In the genomic region with DNA sequence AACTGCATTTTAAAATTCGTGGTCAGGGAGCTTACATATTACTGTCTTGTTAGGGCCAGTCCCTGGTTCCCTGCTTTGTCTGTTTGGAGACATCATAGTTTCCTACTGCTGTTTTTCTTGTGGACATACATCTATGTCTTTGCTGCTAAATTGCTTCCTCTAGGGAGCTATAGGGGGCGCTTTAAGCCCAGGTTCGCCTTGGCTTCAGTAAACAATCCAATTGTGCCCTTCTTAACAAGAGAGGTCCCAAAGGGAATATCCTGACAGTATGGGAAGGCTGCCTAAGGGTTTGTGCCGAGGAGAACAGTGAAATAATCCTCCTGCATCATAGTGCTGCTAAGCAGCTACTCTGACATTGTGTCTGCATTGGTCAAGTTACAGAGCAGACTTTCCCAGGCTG, we compare ENCODE assay signal across 8 cellular contexts.
DNase-seq lines count a peak whose midpoint lies in the region; ATAC-seq and TF ChIP-seq lines count a peak whose summit lies in the region.

No MANE protein-coding gene starts in this region.

- H3K36me3 ChIP-seq in SK-N-MC (ENCODE audit: insufficient read depth, low read length) (no peaks in the 10 kb centered on the region), ascending aorta (no peaks in the 10 kb centered on the region)

- H3K27me3 Mint-ChIP-seq in activated T-cell treated with anti-CD3 and anti-CD28 coated beads, Interleukin-2, amount 50 U/mL, for 72 hours (ENCODE audit: low read depth) = no peaks in the 10 kb centered on the region

- H3K9me3 ChIP-seq in SK-N-MC (ENCODE audit: low read depth, low read length) (no peaks in the 10 kb centered on the region), ascending aorta (no peaks in the 10 kb centered on the region)

- no peaks in the 10 kb centered on the region for H3K4me1 Mint-ChIP-seq in activated T-cell treated with anti-CD3 and anti-CD28 coated beads, Interleukin-2, amount 50 U/mL, for 72 hours (ENCODE audit: low read depth)

- peak; percentile 53; the same call in 2 of the 3 replicates for TF ChIP-seq CTCF in GM12872 (IDR thresholded peaks at IDR 0.05; ENCODE audit: insufficient read depth, low read depth, low read length)
- no peak for TF ChIP-seq CTCF in ascending aorta (IDR thresholded peaks at IDR 0.05)

- no peak for ATAC-seq in HG03039 (IDR thresholded peaks at IDR 0.05; ENCODE audit: unreplicated experiment)
- ATAC-seq in activated T-cell treated with anti-CD3 and anti-CD28 coated beads, Interleukin-2, amount 50 U/mL, for 72 hours (replicated peaks in 1 of 2) = no peak

- H3K27ac ChIP-seq in SK-N-MC (no peak overlapping the region), ascending aorta (no peak overlapping the region)

- H3K4me3 Mint-ChIP-seq in activated T-cell treated with anti-CD3 and anti-CD28 coated beads, Interleukin-2, amount 50 U/mL, for 72 hours = no peak overlapping the region

- no peak overlapping the region for H3K4me3 ChIP-seq in SK-N-MC
- H3K4me3 ChIP-seq in ascending aorta = no peak overlapping the region

- H3K9ac ChIP-seq in SK-N-MC (ENCODE audit: insufficient read length) = no peak overlapping the region

- intact Hi-C loops in ascending aorta (cut with DNase I) = no loop called here

- no peaks in the 10 kb centered on the region for H3K4me1 ChIP-seq in ascending aorta

- peaks cover 0 to 3% of the 10 kb centered on the region in 2 donors for H3K36me3 Mint-ChIP-seq in activated T-cell treated with anti-CD3 and anti-CD28 coated beads, Interleukin-2, amount 50 U/mL, for 72 hours (ENCODE audit: insufficient read depth in 2 of 2)

- H3K9me3 Mint-ChIP-seq in activated T-cell treated with anti-CD3 and anti-CD28 coated beads, Interleukin-2, amount 50 U/mL, for 72 hours = peaks cover 2 to 8% of the 10 kb centered on the region in 2 donors

- in situ Hi-C loops in KBM-7 (cut with MboI; ENCODE audit: low pct_unique_long_range_greater_than_20kb, low sequenced_read_pairs) = no loop called here

- DNase-seq in KBM-7 (peak; percentile 2), SK-N-MC (ENCODE audit: low read depth, low spot score) (peak; percentile 16), iPS-NIHi7 (ENCODE audit: extremely low spot score) (peak; percentile 71), ascending aorta (ENCODE audit: low spot score in 2 of 2) (no peak)
- no peak for DNase-seq in stimulated activated CD4-positive, alpha-beta T cell treated with anti-CD3 and anti-CD28 coated beads, Interleukin-4, amount 100 ng/mL, for 24 hours
- DNase-seq in activated T-cell treated with anti-CD3 and anti-CD28 coated beads, Interleukin-2, amount 50 U/mL, for 72 hours = no peak

- no peak overlapping the region for H3K27ac Mint-ChIP-seq in activated T-cell treated with anti-CD3 and anti-CD28 coated beads, Interleukin-2, amount 50 U/mL, for 72 hours

- no peaks in the 10 kb centered on the region for H3K27me3 ChIP-seq in ascending aorta

Comparison
In these comparisons a context has a peak if more than half of its experiments do, and no peak if none do; other contexts are left out.
1. DNase-seq: peak in KBM-7 (single experiment), SK-N-MC (single experiment) and iPS-NIHi7 (single experiment); none in stimulated activated CD4-positive, alpha-beta T cell treated with anti-CD3 and anti-CD28 coated beads, Interleukin-4, amount 100 ng/mL, for 24 hours (single experiment), ascending aorta (0 of 2) and activated T-cell treated with anti-CD3 and anti-CD28 coated beads, Interleukin-2, amount 50 U/mL, for 72 hours (0 of 2).